ENCODE assay signal across 8 cellular contexts in the genomic region with DNA sequence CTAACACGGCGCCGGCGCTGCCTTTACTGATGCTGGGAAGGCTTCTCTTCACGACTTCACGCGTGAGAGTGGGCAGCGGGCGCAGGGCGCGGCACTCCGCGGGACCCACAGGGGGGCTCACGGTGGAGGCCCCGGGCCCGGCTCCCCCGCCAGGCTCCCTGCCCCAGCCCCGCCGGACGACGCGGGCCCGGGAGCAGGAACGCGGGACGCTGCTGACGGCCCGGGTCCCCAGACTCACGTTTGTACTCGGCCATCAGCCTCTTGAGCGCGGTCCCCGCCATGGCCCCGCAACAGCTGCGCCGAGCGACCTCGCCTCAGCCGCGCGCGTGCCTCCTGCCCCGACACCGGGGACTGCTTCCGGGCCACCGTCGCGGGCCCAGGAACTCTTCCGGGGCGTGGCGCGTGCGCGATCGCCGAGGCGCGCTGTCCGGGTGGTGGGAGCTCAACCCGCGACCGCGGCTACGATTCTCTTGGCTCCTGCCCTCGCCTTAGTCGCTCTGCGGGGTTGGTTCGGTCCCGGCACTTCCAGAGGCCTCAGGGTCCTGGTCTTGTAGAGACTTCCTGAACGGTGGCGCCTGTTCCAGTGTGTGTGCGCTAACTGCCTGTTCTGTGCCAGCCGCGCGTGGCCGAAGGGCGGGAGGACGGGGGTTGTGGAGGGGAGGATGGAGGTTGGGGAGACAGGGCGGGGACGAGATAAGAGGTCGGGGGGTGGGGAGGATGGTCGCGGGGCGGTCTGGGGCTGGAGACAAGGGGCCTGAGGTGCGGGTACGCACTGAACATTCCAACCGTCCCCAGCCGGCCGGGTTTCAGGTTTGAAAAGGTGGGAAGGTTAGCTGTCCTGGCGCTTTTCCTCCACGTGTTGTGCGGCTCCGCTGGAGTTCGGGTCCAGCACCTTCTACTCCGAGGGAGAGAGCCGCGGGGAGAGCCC. TPM values are rescaled to one million over a fixed set of nuclear protein-coding genes. Genes with fewer than 3 reads are reported as not detected.
DNase-seq lines count a peak whose midpoint lies in the region; ATAC-seq and TF ChIP-seq lines count a peak whose summit lies in the region.

A gene with protein sequence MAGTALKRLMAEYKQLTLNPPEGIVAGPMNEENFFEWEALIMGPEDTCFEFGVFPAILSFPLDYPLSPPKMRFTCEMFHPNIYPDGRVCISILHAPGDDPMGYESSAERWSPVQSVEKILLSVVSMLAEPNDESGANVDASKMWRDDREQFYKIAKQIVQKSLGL (minus strand): TSS at position 353 of the 928 bp plus-strand sequence. CDS start 72 bp downstream, at position 281.

- no peaks in the 10 kb centered on the region for H3K27me3 ChIP-seq in left lung

- CTCF ChIA-PET in activated CD4-positive, alpha-beta T cell treated with anti-CD3 and anti-CD28 coated beads, Interleukin-2, amount 10 ng/mL, durations not matched to agents 7 days and 5 days (lab: Charles Lee) = interaction anchor here (0.6 to 2.7 kb wide), 10 partner anchors 8 to 130 kb away, joined by 3 to 12 read pairs (median 4); a partner anchor contains a TSS

- H3K9me3 ChIP-seq in left lung = no peaks in the 10 kb centered on the region

- H3K4me1 Mint-ChIP-seq in activated CD4-positive, alpha-beta T cell treated with anti-CD3 and anti-CD28 coated beads, Interleukin-2, amount 10 ng/mL, durations not matched to agents 7 days and 5 days = peaks cover 45% of the 10 kb centered on the region

- POLR2A ChIA-PET in activated CD4-positive, alpha-beta T cell treated with anti-CD3 and anti-CD28 coated beads, Interleukin-2, amount 10 ng/mL, durations not matched to agents 7 days and 5 days (lab: Charles Lee) = interaction anchor here (0.7 kb wide), 1 partner anchor 11 kb away, joined by 3 read pairs; no protein-coding TSS in a partner anchor

- DNase-seq in AG08396 (ENCODE audit: low spot score) = peak; percentile 98
- DNase-seq in NCI-H69 (lab: John Stamatoyannopoulos, UW) = peak; percentile 96
- DNase-seq in activated CD4-positive, alpha-beta T cell treated with anti-CD3 and anti-CD28 coated beads, Interleukin-2, amount 10 ng/mL, durations not matched to agents 7 days and 5 days = peak; percentile 86
- peak; percentile 47 for DNase-seq in cortex of kidney (lab: John Stamatoyannopoulos, UW)
- DNase-seq in left lung = peak; percentile 83 to 96
- peak; percentile 81 for DNase-seq in stimulated activated CD4-positive, alpha-beta T cell treated with anti-CD3 and anti-CD28 coated beads, Interleukin-2, amount 100 ng/mL, for 4 hours (ENCODE audit: low read depth)

- H3K9me3 Mint-ChIP-seq in activated CD4-positive, alpha-beta T cell treated with anti-CD3 and anti-CD28 coated beads, Interleukin-2, amount 10 ng/mL, durations not matched to agents 7 days and 5 days = no peaks in the 10 kb centered on the region

- ATAC-seq in GM19025 (IDR thresholded peaks at IDR 0.05; ENCODE audit: low read depth, unreplicated experiment) (peak; percentile 85), HG03342 (IDR thresholded peaks at IDR 0.05; ENCODE audit: unreplicated experiment) (peak; percentile 86), left lung (peak; percentile 95)

- peak within 1 kb of the TSS; percentile 60 to 75 for H3K27ac ChIP-seq in left lung

- H3K27me3 Mint-ChIP-seq in activated CD4-positive, alpha-beta T cell treated with anti-CD3 and anti-CD28 coated beads, Interleukin-2, amount 10 ng/mL, durations not matched to agents 7 days and 5 days = no peaks in the 10 kb centered on the region

- H3K36me3 Mint-ChIP-seq in activated CD4-positive, alpha-beta T cell treated with anti-CD3 and anti-CD28 coated beads, Interleukin-2, amount 10 ng/mL, durations not matched to agents 7 days and 5 days (ENCODE audit: low read depth) = peaks cover 42% of the 10 kb centered on the region

- peak within 1 kb of the TSS; percentile 94 to 98 for H3K4me3 ChIP-seq in left lung

- TF ChIP-seq CTCF in left lung (IDR thresholded peaks at IDR 0.05) = no peak

- peak within 1 kb of the TSS; percentile 99 for H3K4me3 Mint-ChIP-seq in activated CD4-positive, alpha-beta T cell treated with anti-CD3 and anti-CD28 coated beads, Interleukin-2, amount 10 ng/mL, durations not matched to agents 7 days and 5 days

- intact Hi-C loops in left lung (cut with DNase I) = no loop called here

- peak within 1 kb of the TSS; percentile 96 for H3K27ac Mint-ChIP-seq in activated CD4-positive, alpha-beta T cell treated with anti-CD3 and anti-CD28 coated beads, Interleukin-2, amount 10 ng/mL, durations not matched to agents 7 days and 5 days

- H3K4me1 ChIP-seq in left lung = peaks cover 14 to 42% of the 10 kb centered on the region in 2 donors

- H3K36me3 ChIP-seq in left lung = peaks cover 0 to 47% of the 10 kb centered on the region in 2 donors

RNA-seq across cellular contexts. Expression of the gene that starts here (rescaled TPM):
- total RNA-seq in activated CD4-positive, alpha-beta T cell treated with anti-CD3 and anti-CD28 coated beads, Interleukin-2, amount 10 ng/mL, durations not matched to agents 7 days and 5 days = 100 to 1,000 TPM in 1 of 2 experiments, 10 to 100 TPM in 1; 95.8 to 103 TPM
- total RNA-seq in left lung = 10 to 100 TPM; 75.0 to 90.9 TPM

Comparison
In these comparisons a context has a peak if more than half of its experiments do, and no peak if none do; other contexts are left out.
1. Peak in every context shown above with its lines: DNase-seq, ATAC-seq, H3K4me3 ChIP-seq and H3K27ac ChIP-seq.
2. DNase-seq: peak in every context shown above with its lines; median percentile 98 in AG08396; 96 in NCI-H69; 90 in left lung; 86 in activated CD4-positive, alpha-beta T cell treated with anti-CD3 and anti-CD28 coated beads, Interleukin-2, amount 10 ng/mL, durations not matched to agents 7 days and 5 days; 81 in stimulated activated CD4-positive, alpha-beta T cell treated with anti-CD3 and anti-CD28 coated beads, Interleukin-2, amount 100 ng/mL, for 4 hours; 47 in cortex of kidney.